In genomic region chr10:75724047-75724446, GRCh38 we compare ENCODE assay signal across 1 cellular context.
TF ChIP-seq lines count a peak whose summit lies in the region.

No MANE protein-coding gene starts in this region.

TF ChIP-seq in neural cell, 6 proteins besides CTCF, POLR2A, EP300 and RAD21 (continued from another document):
- TF ChIP-seq REST (IDR thresholded peaks at IDR 0.05; ENCODE audit: borderline replicate concordance) (peak; percentile 87), TAF1 (IDR thresholded peaks at IDR 0.05; ENCODE audit: low read depth) (peak; percentile 32), POLR2AphosphoS5 (IDR thresholded peaks at IDR 0.05) (peak; percentile 96), SMC3 (conservative IDR thresholded peaks at IDR 0.05; ENCODE audit: poor library complexity) (no peak)
